ENCODE assay signal across 20 cellular contexts in genomic region chr2:156077041-156077735, GRCh38.
DNase-seq lines count a peak whose midpoint lies in the region; ATAC-seq and TF ChIP-seq lines count a peak whose summit lies in the region.
"Had no signal": no experiment of that assay in that cellular context is flagged by ENCODE, and none has a peak within 500 bp of the region (broad histone marks: within the 10 kb centered on the region; RNA-seq: fewer than 3 reads in every experiment).

No MANE protein-coding gene starts in this region.

- H3K27ac Mint-ChIP-seq in activated naive CD4-positive, alpha-beta T cell treated with anti-CD3 and anti-CD28 coated beads, Interleukin-2, amount 10 ng/mL, durations not matched to agents 7 days and 5 days = no peak overlapping the region
- H3K27ac Mint-ChIP-seq: activated CD4-positive, alpha-beta memory T cell treated with anti-CD3 and anti-CD28 coated beads for 36 hours; activated naive CD8-positive, alpha-beta T cell; CD4-positive, alpha-beta T cell; WTC11 had no signal

- DNase-seq in DMS 273 (lab: John Stamatoyannopoulos, UW; ENCODE audit: unreplicated experiment) (peak; percentile 39), RPMI8226 (peak; percentile 16), fibroblast of the aortic adventitia (ENCODE audit: low read depth) (peak; percentile 5), NCI-H345 (lab: John Stamatoyannopoulos, UW) (no peak)
- no peak for DNase-seq in activated naive CD4-positive, alpha-beta T cell treated with anti-CD3 and anti-CD28 coated beads, Interleukin-2, amount 10 ng/mL, durations not matched to agents 7 days and 5 days
- DNase-seq in activated T-cell treated with anti-CD3 and anti-CD28 coated beads, Interleukin-2, amount 50 U/mL, for 4 hours = no peak
- DNase-seq: activated CD4-positive, alpha-beta memory T cell treated with anti-CD3 and anti-CD28 coated beads for 36 hours; CD4-positive, alpha-beta T cell; dermis blood vessel endothelial cell; left lung; mucosa of descending colon; NCI-H2227 treated with DMSO at 0.1 percent for 48 hours; SIG-M5; stimulated activated naive CD4-positive, alpha-beta T cell; trophoblast cell had no signal

- no peak overlapping the region for H3K4me3 ChIP-seq in fibroblast of the aortic adventitia (ENCODE audit: low read depth, low read length)
- H3K4me3 ChIP-seq: esophagus muscularis mucosa, left lung, mucosa of descending colon had no signal

- H3K36me3 Mint-ChIP-seq in activated naive CD4-positive, alpha-beta T cell treated with anti-CD3 and anti-CD28 coated beads, Interleukin-2, amount 10 ng/mL, durations not matched to agents 7 days and 5 days = no peaks in the 10 kb centered on the region
- no peaks in the 10 kb centered on the region for H3K36me3 Mint-ChIP-seq in activated T-cell treated with anti-CD3 and anti-CD28 coated beads, Interleukin-2, amount 50 U/mL, for 4 hours (ENCODE audit: insufficient read depth)
- H3K36me3 Mint-ChIP-seq: activated CD4-positive, alpha-beta memory T cell treated with anti-CD3 and anti-CD28 coated beads for 36 hours; activated naive CD8-positive, alpha-beta T cell had no signal

- ATAC-seq in HG03354 (IDR thresholded peaks at IDR 0.05; ENCODE audit: poor library complexity, severe bottlenecking, unreplicated experiment) (peak; percentile 55), GM21390 (IDR thresholded peaks at IDR 0.05; ENCODE audit: unreplicated experiment) (no peak)
- ATAC-seq in activated T-cell treated with anti-CD3 and anti-CD28 coated beads, Interleukin-2, amount 50 U/mL, for 4 hours = no peak
- ATAC-seq: left lung, mucosa of descending colon, WTC11 had no signal

- H3K27me3 Mint-ChIP-seq in activated naive CD4-positive, alpha-beta T cell treated with anti-CD3 and anti-CD28 coated beads, Interleukin-2, amount 10 ng/mL, durations not matched to agents 7 days and 5 days = no peaks in the 10 kb centered on the region
- no peaks in the 10 kb centered on the region for H3K27me3 Mint-ChIP-seq in activated T-cell treated with anti-CD3 and anti-CD28 coated beads, Interleukin-2, amount 50 U/mL, for 4 hours (ENCODE audit: low read depth)
- H3K27me3 Mint-ChIP-seq: activated naive CD8-positive, alpha-beta T cell; CD4-positive, alpha-beta T cell had no signal

- CTCF ChIA-PET in activated naive CD4-positive, alpha-beta T cell treated with anti-CD3 and anti-CD28 coated beads, Interleukin-2, amount 10 ng/mL, durations not matched to agents 7 days and 5 days (lab: Charles Lee) = no interaction called here

- H3K4me3 Mint-ChIP-seq in activated naive CD4-positive, alpha-beta T cell treated with anti-CD3 and anti-CD28 coated beads, Interleukin-2, amount 10 ng/mL, durations not matched to agents 7 days and 5 days = no peak overlapping the region
- no peak overlapping the region for H3K4me3 Mint-ChIP-seq in activated T-cell treated with anti-CD3 and anti-CD28 coated beads, Interleukin-2, amount 50 U/mL, for 4 hours
- H3K4me3 Mint-ChIP-seq: activated CD4-positive, alpha-beta memory T cell treated with anti-CD3 and anti-CD28 coated beads for 36 hours; activated naive CD8-positive, alpha-beta T cell; CD4-positive, alpha-beta T cell; WTC11 had no signal

- TF ChIP-seq CTCF in fibroblast of the aortic adventitia (IDR thresholded peaks at IDR 0.05; ENCODE audit: insufficient read depth, low read length) = no peak

- H3K9me3 Mint-ChIP-seq in activated naive CD4-positive, alpha-beta T cell treated with anti-CD3 and anti-CD28 coated beads, Interleukin-2, amount 10 ng/mL, durations not matched to agents 7 days and 5 days = no peaks in the 10 kb centered on the region
- peaks cover 21% of the 10 kb centered on the region for H3K9me3 Mint-ChIP-seq in activated T-cell treated with anti-CD3 and anti-CD28 coated beads, Interleukin-2, amount 50 U/mL, for 4 hours

- H3K4me1 Mint-ChIP-seq in activated naive CD4-positive, alpha-beta T cell treated with anti-CD3 and anti-CD28 coated beads, Interleukin-2, amount 10 ng/mL, durations not matched to agents 7 days and 5 days = no peaks in the 10 kb centered on the region
- no peaks in the 10 kb centered on the region for H3K4me1 Mint-ChIP-seq in activated T-cell treated with anti-CD3 and anti-CD28 coated beads, Interleukin-2, amount 50 U/mL, for 4 hours (ENCODE audit: low read depth)
- H3K4me1 Mint-ChIP-seq: WTC11 had no signal

Comparison
In these comparisons a context has a peak if more than half of its experiments do, and no peak if none do; other contexts are left out.
1. DNase-seq: peak in DMS 273 (single experiment), RPMI8226 (single experiment) and fibroblast of the aortic adventitia (single experiment); none in activated naive CD4-positive, alpha-beta T cell treated with anti-CD3 and anti-CD28 coated beads, Interleukin-2, amount 10 ng/mL, durations not matched to agents 7 days and 5 days (single experiment), NCI-H345 (single experiment) and activated T-cell treated with anti-CD3 and anti-CD28 coated beads, Interleukin-2, amount 50 U/mL, for 4 hours (single experiment).